2 cellular contexts compared by ENCODE assay signal in the genomic region with DNA sequence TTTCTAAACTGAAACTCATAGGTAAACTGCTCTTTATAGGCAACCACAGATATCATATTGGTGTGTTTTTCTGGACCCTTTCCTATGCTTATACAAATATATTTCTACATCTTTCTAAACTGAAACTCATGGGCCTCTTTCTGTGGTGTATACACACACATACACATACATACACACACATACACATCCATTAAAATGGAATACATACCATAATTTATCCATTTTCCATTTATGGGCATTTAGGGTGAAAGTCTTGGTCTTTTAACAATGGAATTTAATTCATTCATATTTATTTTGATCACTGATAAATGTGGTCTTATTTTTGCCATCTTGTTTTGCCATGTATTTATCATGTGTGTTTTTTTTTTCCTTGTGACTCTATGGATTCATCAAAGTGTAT.
TF ChIP-seq lines count a peak whose summit lies in the region.

No MANE protein-coding gene starts in this region.

TF ChIP-seq in HepG2, 621 proteins besides CTCF, POLR2A, EP300 and RAD21 (continued from another document):
- TF ChIP-seq, protein P1, sequence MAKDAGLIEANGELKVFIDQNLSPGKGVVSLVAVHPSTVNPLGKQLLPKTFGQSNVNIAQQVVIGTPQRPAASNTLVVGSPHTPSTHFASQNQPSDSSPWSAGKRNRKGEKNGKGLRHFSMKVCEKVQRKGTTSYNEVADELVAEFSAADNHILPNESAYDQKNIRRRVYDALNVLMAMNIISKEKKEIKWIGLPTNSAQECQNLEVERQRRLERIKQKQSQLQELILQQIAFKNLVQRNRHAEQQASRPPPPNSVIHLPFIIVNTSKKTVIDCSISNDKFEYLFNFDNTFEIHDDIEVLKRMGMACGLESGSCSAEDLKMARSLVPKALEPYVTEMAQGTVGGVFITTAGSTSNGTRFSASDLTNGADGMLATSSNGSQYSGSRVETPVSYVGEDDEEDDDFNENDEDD (CRISPR knock-in tag; IDR thresholded peaks at IDR 0.05; ENCODE audit: borderline replicate concordance): no peak
- TF ChIP-seq JDP2 (CRISPR knock-in tag; IDR thresholded peaks at IDR 0.05; ENCODE audit: borderline replicate concordance) (no peak), TARDBP (CRISPR knock-in tag; IDR thresholded peaks at IDR 0.05) (no peak), HCFC1 (IDR thresholded peaks at IDR 0.05; ENCODE audit: low read depth, low read length) (no peak), ZNF329 (CRISPR knock-in tag; IDR thresholded peaks at IDR 0.05; ENCODE audit: low read depth) (no peak)

TF ChIP-seq in SK-N-SH, 30 proteins besides CTCF, POLR2A, EP300 and RAD21 (continued from another document):
- no peak for TF ChIP-seq TAF1 (IDR thresholded peaks at IDR 0.05; ENCODE audit: borderline replicate concordance, low read depth, low read length)
- no peak for TF ChIP-seq CHD2 (IDR thresholded peaks at IDR 0.05; ENCODE audit: low read length, partially characterized antibody)
- TF ChIP-seq NFIC (IDR thresholded peaks at IDR 0.05; ENCODE audit: borderline replicate concordance): no peak
- no peak for TF ChIP-seq NRF1 (IDR thresholded peaks at IDR 0.05; ENCODE audit: low read depth, low read length)
- no peak for TF ChIP-seq TCF12 (IDR thresholded peaks at IDR 0.05)
- TF ChIP-seq YY1 (IDR thresholded peaks at IDR 0.05; ENCODE audit: low read depth): no peak
- no peak for TF ChIP-seq FOXJ3 (CRISPR knock-in tag; IDR thresholded peaks at IDR 0.05)
- TF ChIP-seq, protein P2, sequence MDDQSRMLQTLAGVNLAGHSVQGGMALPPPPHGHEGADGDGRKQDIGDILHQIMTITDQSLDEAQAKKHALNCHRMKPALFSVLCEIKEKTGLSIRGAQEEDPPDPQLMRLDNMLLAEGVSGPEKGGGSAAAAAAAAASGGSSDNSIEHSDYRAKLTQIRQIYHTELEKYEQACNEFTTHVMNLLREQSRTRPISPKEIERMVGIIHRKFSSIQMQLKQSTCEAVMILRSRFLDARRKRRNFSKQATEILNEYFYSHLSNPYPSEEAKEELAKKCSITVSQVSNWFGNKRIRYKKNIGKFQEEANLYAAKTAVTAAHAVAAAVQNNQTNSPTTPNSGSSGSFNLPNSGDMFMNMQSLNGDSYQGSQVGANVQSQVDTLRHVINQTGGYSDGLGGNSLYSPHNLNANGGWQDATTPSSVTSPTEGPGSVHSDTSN (IDR thresholded peaks at IDR 0.05): no peak
- TF ChIP-seq, protein P3, sequence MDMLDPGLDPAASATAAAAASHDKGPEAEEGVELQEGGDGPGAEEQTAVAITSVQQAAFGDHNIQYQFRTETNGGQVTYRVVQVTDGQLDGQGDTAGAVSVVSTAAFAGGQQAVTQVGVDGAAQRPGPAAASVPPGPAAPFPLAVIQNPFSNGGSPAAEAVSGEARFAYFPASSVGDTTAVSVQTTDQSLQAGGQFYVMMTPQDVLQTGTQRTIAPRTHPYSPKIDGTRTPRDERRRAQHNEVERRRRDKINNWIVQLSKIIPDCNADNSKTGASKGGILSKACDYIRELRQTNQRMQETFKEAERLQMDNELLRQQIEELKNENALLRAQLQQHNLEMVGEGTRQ (IDR thresholded peaks at IDR 0.05; ENCODE audit: borderline replicate concordance, low read depth, low read length): no peak
- TF ChIP-seq SMC3 (IDR thresholded peaks at IDR 0.05; ENCODE audit: low read depth, low read length): no peak
- TF ChIP-seq, protein P4, sequence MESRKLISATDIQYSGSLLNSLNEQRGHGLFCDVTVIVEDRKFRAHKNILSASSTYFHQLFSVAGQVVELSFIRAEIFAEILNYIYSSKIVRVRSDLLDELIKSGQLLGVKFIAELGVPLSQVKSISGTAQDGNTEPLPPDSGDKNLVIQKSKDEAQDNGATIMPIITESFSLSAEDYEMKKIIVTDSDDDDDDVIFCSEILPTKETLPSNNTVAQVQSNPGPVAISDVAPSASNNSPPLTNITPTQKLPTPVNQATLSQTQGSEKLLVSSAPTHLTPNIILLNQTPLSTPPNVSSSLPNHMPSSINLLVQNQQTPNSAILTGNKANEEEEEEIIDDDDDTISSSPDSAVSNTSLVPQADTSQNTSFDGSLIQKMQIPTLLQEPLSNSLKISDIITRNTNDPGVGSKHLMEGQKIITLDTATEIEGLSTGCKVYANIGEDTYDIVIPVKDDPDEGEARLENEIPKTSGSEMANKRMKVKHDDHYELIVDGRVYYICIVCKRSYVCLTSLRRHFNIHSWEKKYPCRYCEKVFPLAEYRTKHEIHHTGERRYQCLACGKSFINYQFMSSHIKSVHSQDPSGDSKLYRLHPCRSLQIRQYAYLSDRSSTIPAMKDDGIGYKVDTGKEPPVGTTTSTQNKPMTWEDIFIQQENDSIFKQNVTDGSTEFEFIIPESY (IDR thresholded peaks at IDR 0.05; ENCODE audit: borderline replicate concordance, low read depth): no peak
- TF ChIP-seq EZH2phosphoT487 (IDR thresholded peaks at IDR 0.05; ENCODE audit: borderline replicate concordance, low read depth): no peak
- no peak for TF ChIP-seq POLR2AphosphoS5 (IDR thresholded peaks at IDR 0.05; ENCODE audit: low read depth, low read length)
- TF ChIP-seq, protein P5, sequence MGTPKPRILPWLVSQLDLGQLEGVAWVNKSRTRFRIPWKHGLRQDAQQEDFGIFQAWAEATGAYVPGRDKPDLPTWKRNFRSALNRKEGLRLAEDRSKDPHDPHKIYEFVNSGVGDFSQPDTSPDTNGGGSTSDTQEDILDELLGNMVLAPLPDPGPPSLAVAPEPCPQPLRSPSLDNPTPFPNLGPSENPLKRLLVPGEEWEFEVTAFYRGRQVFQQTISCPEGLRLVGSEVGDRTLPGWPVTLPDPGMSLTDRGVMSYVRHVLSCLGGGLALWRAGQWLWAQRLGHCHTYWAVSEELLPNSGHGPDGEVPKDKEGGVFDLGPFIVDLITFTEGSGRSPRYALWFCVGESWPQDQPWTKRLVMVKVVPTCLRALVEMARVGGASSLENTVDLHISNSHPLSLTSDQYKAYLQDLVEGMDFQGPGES (IDR thresholded peaks at IDR 0.05; ENCODE audit: low read depth, low read length): no peak
